Comparison of ENCODE assay signal across 8 cellular contexts in genomic region chr14:21105095-21105494, GRCh38. TPM values are rescaled to one million over a fixed set of nuclear protein-coding genes. Genes with fewer than 3 reads are reported as not detected.
DNase-seq lines count a peak whose midpoint lies in the region; ATAC-seq, FAIRE-seq and TF ChIP-seq lines count a peak whose summit lies in the region.

No MANE protein-coding gene starts in this region.

- H3K36me3 Mint-ChIP-seq in nephron progenitor cell (ENCODE audit: low read depth): no peaks in the 10 kb centered on the region

- no peaks in the 10 kb centered on the region for H3K9me3 Mint-ChIP-seq in nephron progenitor cell

- no peak for TF ChIP-seq POLR2A in GM12892 (IDR thresholded peaks at IDR 0.05; ENCODE audit: low read depth, low read length)

- no peak for DNase-seq in LNCaP clone FGC (ENCODE audit: low read depth)
- DNase-seq in colonic mucosa: peak; percentile 54
- no peak for DNase-seq in nephron progenitor cell
- DNase-seq in GM12892 (ENCODE audit: insufficient read length): no peak

- ATAC-seq in HG03039 (IDR thresholded peaks at IDR 0.05; ENCODE audit: unreplicated experiment): no peak
- no peak for ATAC-seq in HG02763 (IDR thresholded peaks at IDR 0.05; ENCODE audit: unreplicated experiment)
- no peak for ATAC-seq in GM18909 (IDR thresholded peaks at IDR 0.05; ENCODE audit: poor library complexity, unreplicated experiment)

- no peaks in the 10 kb centered on the region for H3K9me3 ChIP-seq in BLaER1 treated with 17β-estradiol and CSF1 and Interleukin-3, amounts not matched to agents 10 nM and 100 nM (replicated peaks in 1 of 11)
- H3K9me3 ChIP-seq in colonic mucosa: no peaks in the 10 kb centered on the region

- TF ChIP-seq CTCF in LNCaP clone FGC (IDR thresholded peaks at IDR 0.05; ENCODE audit: control insufficient read depth, extremely low read depth, insufficient read depth) (no peak), colonic mucosa (IDR thresholded peaks at IDR 0.05) (no peak), nephron progenitor cell (IDR thresholded peaks at IDR 0.05) (no peak)

- peak overlapping the region; percentile 78 to 97 (median 89) for H3K4me2 ChIP-seq in BLaER1 treated with 17β-estradiol and CSF1 and Interleukin-3, amounts not matched to agents 10 nM and 100 nM

- H3K9ac ChIP-seq in BLaER1 treated with 17β-estradiol and CSF1 and Interleukin-3, amounts not matched to agents 10 nM and 100 nM: peak overlapping the region in 10 of 11 experiments; percentile 94 to 99 (median 98); a peak in 20 of 22 replicates
- H3K9ac ChIP-seq in colonic mucosa (ENCODE audit: low read depth in 2 of 2, low read length in 2 of 2): peak overlapping the region in 1 of 2 donors; percentile 82

- peak overlapping the region; percentile 89 for H3K4me3 Mint-ChIP-seq in nephron progenitor cell

- FAIRE-seq in GM12892 (lab: Jason Lieb, UNC): no peak

- H3K4me1 Mint-ChIP-seq in nephron progenitor cell: peaks cover 88% of the 10 kb centered on the region

- no peaks in the 10 kb centered on the region for H4K20me1 ChIP-seq in BLaER1 treated with 17β-estradiol and CSF1 and Interleukin-3, amounts not matched to agents 10 nM and 100 nM

- H3K36me3 ChIP-seq in BLaER1 treated with 17β-estradiol and CSF1 and Interleukin-3, amounts not matched to agents 10 nM and 100 nM: no peaks in the 10 kb centered on the region
- H3K36me3 ChIP-seq in colonic mucosa: no peaks in the 10 kb centered on the region

- intact Hi-C loops in colonic mucosa (cut with DNase I): loop anchor here (5.0 kb wide), 1 partner anchor 38 kb away; no protein-coding TSS in a partner anchor

- no peaks in the 10 kb centered on the region for H3K27me3 ChIP-seq in BLaER1 treated with 17β-estradiol and CSF1 and Interleukin-3, amounts not matched to agents 10 nM and 100 nM
- no peaks in the 10 kb centered on the region for H3K27me3 ChIP-seq in colonic mucosa

- H3K4me3 ChIP-seq in BLaER1 treated with 17β-estradiol and CSF1 and Interleukin-3, amounts not matched to agents 10 nM and 100 nM: peak overlapping the region in 5 of 10 experiments; percentile 77 to 87 (median 80); a peak in 7 of 20 replicates
- H3K4me3 ChIP-seq in LNCaP clone FGC (ENCODE audit: low read depth, low read length) (peak overlapping the region; percentile 74), colonic mucosa (no peak overlapping the region)

- H3K27me3 Mint-ChIP-seq in nephron progenitor cell (ENCODE audit: low read depth, poor library complexity): no peaks in the 10 kb centered on the region

- peak overlapping the region; percentile 93 for H3K27ac Mint-ChIP-seq in nephron progenitor cell

- H3K4me1 ChIP-seq in BLaER1 treated with 17β-estradiol and CSF1 and Interleukin-3, amounts not matched to agents 10 nM and 100 nM: peaks cover 31 to 54% (median 46%) of the 10 kb centered on the region in 10 experiments
- H3K4me1 ChIP-seq in colonic mucosa: peaks cover 15% of the 10 kb centered on the region

- H3K27ac ChIP-seq in BLaER1 treated with 17β-estradiol and CSF1 and Interleukin-3, amounts not matched to agents 10 nM and 100 nM: peak overlapping the region in 8 of 11 experiments; percentile 95 to 100 (median 98); a peak in 10 of 22 replicates
- peak overlapping the region; percentile 99 for H3K27ac ChIP-seq in colonic mucosa

RNA-seq across cellular contexts. Expression of gene TMEM253, which starts 4.2 kb away (rescaled TPM):
- total RNA-seq in colonic mucosa: 10 to 100 TPM; 28.8 to 48.3 TPM
- not detected for polyA plus RNA-seq in GM12892 (2012; ENCODE audit: missing spikeins)

RNA-seq across cellular contexts. Expression of gene ZNF219, which starts 6.6 kb away (rescaled TPM):
- total RNA-seq in colonic mucosa: 10 to 100 TPM; 44.0 to 79.6 TPM
- 0.66 TPM for polyA plus RNA-seq in GM12892 (2012; ENCODE audit: missing spikeins)

RNA-seq across cellular contexts. Expression of gene ARHGEF40, which starts 35.0 kb away (rescaled TPM):
- 10 to 100 TPM; 49.5 to 66.9 TPM for total RNA-seq in colonic mucosa
- 0.15 TPM for polyA plus RNA-seq in GM12892 (2012; ENCODE audit: missing spikeins)

RNA-seq across cellular contexts. Expression of gene RNASE8, which starts 47.5 kb away (rescaled TPM):
- not detected for total RNA-seq in colonic mucosa
- not detected for polyA plus RNA-seq in GM12892 (2012; ENCODE audit: missing spikeins)

RNA-seq across cellular contexts. Expression of gene OR5AU1, which starts 50.8 kb away (rescaled TPM):
- not detected for total RNA-seq in colonic mucosa
- not detected for polyA plus RNA-seq in GM12892 (2012; ENCODE audit: missing spikeins)
